In genomic region chr15:31556494-31557150, GRCh38 we compare ENCODE assay signal across 5 cellular contexts.
"Had no signal": no experiment of that assay in that cellular context is flagged by ENCODE, and none has a peak within 500 bp of the region (broad histone marks: within the 10 kb centered on the region; RNA-seq: fewer than 3 reads in every experiment).

No MANE protein-coding gene starts in this region.

- DNase-seq: H9, HCEC 1CT had no signal

- H3K4me2 ChIP-seq: GM23338 had no signal

- H3K27ac ChIP-seq: HL-60 had no signal

- ATAC-seq: GM23338, HepG2 had no signal

- H2AFZ ChIP-seq: GM23338 had no signal

- H3K4me3 ChIP-seq: GM23338 had no signal
